In the genomic region with DNA sequence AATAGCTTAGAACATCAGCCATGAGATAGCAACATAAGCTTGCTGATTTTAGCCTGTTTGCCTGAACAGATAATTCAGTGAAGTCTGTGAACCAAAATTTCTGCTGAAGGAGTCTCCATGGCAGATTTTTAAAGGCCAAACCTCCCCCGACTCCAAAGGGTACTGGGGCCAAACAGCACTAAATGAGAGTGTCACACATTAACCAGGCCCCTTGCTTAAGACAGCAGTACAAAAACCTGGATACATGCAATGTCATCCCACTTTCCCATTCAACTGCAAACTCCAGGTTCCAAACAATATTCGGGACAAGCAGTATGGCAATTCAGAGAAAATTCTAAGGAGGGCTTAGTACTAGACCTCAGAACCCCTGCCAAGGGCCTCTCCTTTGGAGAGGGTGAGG, we compare ENCODE assay signal across 38 cellular contexts. TPM values are rescaled to one million over a fixed set of nuclear protein-coding genes. Genes with fewer than 3 reads are reported as not detected.
"Had no signal": no experiment of that assay in that cellular context is flagged by ENCODE, and none has a peak within 500 bp of the region (broad histone marks: within the 10 kb centered on the region; RNA-seq: fewer than 3 reads in every experiment).

No MANE protein-coding gene starts in this region.

- FAIRE-seq: astrocyte, bronchial epithelial cell had no signal

- ATAC-seq: activated naive CD4-positive, alpha-beta T cell treated with anti-CD3 and anti-CD28 coated beads, Interleukin-2, amount 50 U/mL, for 72 hours; activated naive CD8-positive, alpha-beta T cell treated with anti-CD3 and anti-CD28 coated beads, Interleukin-2, amount 50 U/mL, for 24 hours; activated T-cell treated with anti-CD3 and anti-CD28 coated beads, Interleukin-2, amount 50 U/mL, for 4 hours; activated T-cell treated with anti-CD3 and anti-CD28 coated beads, Interleukin-2, amount 50 U/mL, for 72 hours; activated T-helper 17 cell treated with anti-CD3 and anti-CD28 coated beads, Interleukin-2, amount 50 U/mL, for 72 hours; body of pancreas had no signal

- H3K4me3 ChIP-seq: adrenal gland, ascending aorta, body of pancreas, breast epithelium, cardiac muscle cell had no signal

- H3K4me1 ChIP-seq: adrenal gland, ascending aorta, breast epithelium had no signal

- H3K27me3 ChIP-seq: adrenal gland, ascending aorta, body of pancreas, brain microvascular endothelial cell, breast epithelium, cardiac muscle cell had no signal

- DNase-seq: activated effector memory CD4-positive, alpha-beta T cell treated with anti-CD3 and anti-CD28 coated beads, Interleukin-2, amount 50 U/mL, for 16 hours; activated effector memory CD4-positive, alpha-beta T cell treated with Interleukin-2 at 50 U/mL for 16 hours; activated gamma-delta T cell; activated gamma-delta T cell treated with Interleukin-2 at 50 U/mL for 16 hours; activated naive CD4-positive, alpha-beta T cell; activated naive CD4-positive, alpha-beta T cell treated with anti-CD3 and anti-CD28 coated beads for 36 hours; activated naive CD4-positive, alpha-beta T cell treated with anti-CD3 and anti-CD28 coated beads, Interleukin-2, amount 10 ng/mL, durations not matched to agents 7 days and 5 days; activated naive CD4-positive, alpha-beta T cell treated with anti-CD3 and anti-CD28 coated beads, Interleukin-2, amount 50 U/mL, for 16 hours; activated naive CD4-positive, alpha-beta T cell treated with Interleukin-2 at 50 U/mL for 16 hours; activated naive CD8-positive, alpha-beta T cell treated with anti-CD3 and anti-CD28 coated beads for 36 hours; activated naive CD8-positive, alpha-beta T cell treated with anti-CD3 and anti-CD28 coated beads, Interleukin-2, amount 10 ng/mL, durations not matched to agents 7 days and 5 days; activated naive CD8-positive, alpha-beta T cell treated with anti-CD3 and anti-CD28 coated beads, Interleukin-2, amount 50 U/mL, for 24 hours; activated T-cell treated with anti-CD3 and anti-CD28 coated beads for 4 hours; activated T-cell treated with anti-CD3 and anti-CD28 coated beads, Interleukin-2, amount 50 U/mL, for 1 hour; activated T-cell treated with anti-CD3 and anti-CD28 coated beads, Interleukin-2, amount 50 U/mL, for 24 hours; activated T-cell treated with anti-CD3 and anti-CD28 coated beads, Interleukin-2, amount 50 U/mL, for 4 hours; activated T-cell treated with anti-CD3 and anti-CD28 coated beads, Interleukin-2, amount 50 U/mL, for 48 hours; activated T-cell treated with anti-CD3 and anti-CD28 coated beads, Interleukin-2, amount 50 U/mL, for 72 hours; adrenal gland; amniotic stem cell; amygdala; anterior cingulate cortex; aorta; body of pancreas; brain microvascular endothelial cell; caudate nucleus; central memory CD4-positive, alpha-beta T cell; cerebellar nuclear complex had no signal

- H3K9me3 ChIP-seq: adrenal gland, ascending aorta, body of pancreas, breast epithelium had no signal

- H3K27ac ChIP-seq: adrenal gland, ascending aorta, body of pancreas, brain microvascular endothelial cell, breast epithelium, cardiac muscle cell had no signal

- H3K36me3 ChIP-seq: adrenal gland, ascending aorta, brain microvascular endothelial cell, breast epithelium, cardiac muscle cell had no signal

RNA-seq across cellular contexts. Expression of a gene that starts 4.3 kb away (rescaled TPM):
- total RNA-seq: aorta, ascending aorta, body of pancreas, cardiac muscle cell, cardiac septum had no signal
- polyA plus RNA-seq: cardiac muscle cell had no signal

RNA-seq across cellular contexts. Expression of a gene that starts 49.6 kb away (rescaled TPM):
- total RNA-seq: activated naive CD4-positive, alpha-beta T cell treated with anti-CD3 and anti-CD28 coated beads for 36 hours; activated naive CD4-positive, alpha-beta T cell treated with anti-CD3 and anti-CD28 coated beads, Interleukin-2, amount 50 U/mL, for 72 hours; activated naive CD8-positive, alpha-beta T cell treated with anti-CD3 and anti-CD28 coated beads for 36 hours; activated naive CD8-positive, alpha-beta T cell treated with anti-CD3 and anti-CD28 coated beads, Interleukin-2, amount 10 ng/mL, durations not matched to agents 7 days and 5 days; activated T-cell treated with anti-CD3 and anti-CD28 coated beads, Interleukin-2, amount 50 U/mL, for 4 hours; activated T-cell treated with anti-CD3 and anti-CD28 coated beads, Interleukin-2, amount 50 U/mL, for 72 hours; activated T-helper 1 cell treated with anti-CD3 and anti-CD28 coated beads, Interleukin-12 subunit alpha, Interleukin-12 subunit beta, Interleukin-2, Interleukin-4 antibody, amounts not matched to agents 30 ng/mL and 10 ng/mL and 1 ng/mL, durations not matched to agents 14 hours and 24 hours and 36 hours; activated T-helper 17 cell treated with anti-CD3 and anti-CD28 coated beads, Interleukin-2, amount 50 U/mL, for 72 hours; activated T-helper 2 cell treated with anti-CD3 and anti-CD28 coated beads, Interferon-gamma antibody, Interleukin-2, Interleukin-4, amounts not matched to agents 10 μg/mL and 5 μg/mL and 100 μg/mL, durations not matched to agents 14 hours and 24 hours and 36 hours; adrenal gland; aorta; ascending aorta; astrocyte; body of pancreas; breast epithelium; bronchial epithelial cell; cardiac muscle cell; cardiac septum had no signal
- polyA plus RNA-seq: aorta, cardiac muscle cell had no signal
